ENCODE assay signal across 7 cellular contexts in genomic region chr22:29394931-29395581, GRCh38. TPM values are rescaled to one million over a fixed set of nuclear protein-coding genes. Genes with fewer than 3 reads are reported as not detected.
DNase-seq lines count a peak whose midpoint lies in the region; ATAC-seq and TF ChIP-seq lines count a peak whose summit lies in the region.

No MANE protein-coding gene starts in this region.

- TF ChIP-seq EP300 in upper lobe of left lung (IDR thresholded peaks at IDR 0.05): no peak

- H3K79me2 ChIP-seq in MM.1S (ENCODE audit: low read length) (no peaks in the 10 kb centered on the region), parathyroid adenoma (no peaks in the 10 kb centered on the region)

- H3K9me3 ChIP-seq in MM.1S (replicated peaks; ENCODE audit: insufficient read depth, low read length): no peaks in the 10 kb centered on the region
- H3K9me3 ChIP-seq in SJCRH30 (replicated peaks): no peaks in the 10 kb centered on the region
- no peaks in the 10 kb centered on the region for H3K9me3 ChIP-seq in parathyroid adenoma (ENCODE audit: control insufficient read depth, low read length)
- no peaks in the 10 kb centered on the region for H3K9me3 ChIP-seq in upper lobe of left lung

- 7 to 11% methylated on average over 10 of the region's 10 CpGs for WGBS in upper lobe of left lung, 2 donors

- H3K27me3 ChIP-seq in MM.1S (replicated peaks; ENCODE audit: insufficient read depth, low read length) (no peaks in the 10 kb centered on the region), SJCRH30 (no peaks in the 10 kb centered on the region), parathyroid adenoma (ENCODE audit: control insufficient read depth, insufficient read depth, low read length) (no peaks in the 10 kb centered on the region), upper lobe of left lung (no peaks in the 10 kb centered on the region)

- no peak for TF ChIP-seq POLR2A in upper lobe of left lung (IDR thresholded peaks at IDR 0.05)

- H3F3A ChIP-seq in MM.1S (ENCODE audit: insufficient read depth, low read length): no peaks in the 10 kb centered on the region

- H2AFZ ChIP-seq in MM.1S (ENCODE audit: low read length) (peak overlapping the region; percentile 47; the same call in 1 of the 2 replicates), parathyroid adenoma (no peak overlapping the region)

- DNase-seq in MM.1S (peak; percentile 71), SJCRH30 (peak; percentile 54 to 84), globus pallidus (ENCODE audit: low spot score) (peak; percentile 66), upper lobe of left lung (peak in 1 of 2 donors; percentile 66)
- peak in 3 of 4 experiments; percentile 21 to 49 (median 30) for DNase-seq in activated naive CD4-positive, alpha-beta T cell (lab: John Stamatoyannopoulos, UW)

- peak; percentile 84 to 93 for ATAC-seq in upper lobe of left lung (ENCODE audit: low FRiP score in 2 of 2)

- no peaks in the 10 kb centered on the region for H3K4me1 ChIP-seq in MM.1S (ENCODE audit: low read length)
- peaks cover 6% of the 10 kb centered on the region for H3K4me1 ChIP-seq in SJCRH30
- no peaks in the 10 kb centered on the region for H3K4me1 ChIP-seq in parathyroid adenoma
- peaks cover 0 to 5% (median 2%) of the 10 kb centered on the region in 4 donors for H3K4me1 ChIP-seq in upper lobe of left lung

- TF ChIP-seq CTCF in GM12875 (IDR thresholded peaks at IDR 0.05; ENCODE audit: borderline replicate concordance, insufficient read depth, low read depth, low read length): peak; percentile 71
- TF ChIP-seq CTCF in MM.1S (IDR thresholded peaks at IDR 0.05; ENCODE audit: low read length): peak; percentile 87
- peak; percentile 65 for TF ChIP-seq CTCF in parathyroid adenoma (IDR thresholded peaks at IDR 0.05)
- peak; percentile 53 to 78 (median 66) for TF ChIP-seq CTCF in upper lobe of left lung (IDR thresholded peaks at IDR 0.05)

- H3K9me2 ChIP-seq in MM.1S (replicated peaks; ENCODE audit: insufficient read depth, low read length): no peaks in the 10 kb centered on the region

- H3K9ac ChIP-seq in MM.1S (ENCODE audit: low read length) (no peak overlapping the region), parathyroid adenoma (no peak overlapping the region)

- H3K4me2 ChIP-seq in MM.1S (ENCODE audit: low read depth, low read length): no peak overlapping the region; the same call in 1 of the 2 replicates
- no peak overlapping the region for H3K4me2 ChIP-seq in parathyroid adenoma (ENCODE audit: low read length)

- H3K27ac ChIP-seq in MM.1S (ENCODE audit: low read length): no peak overlapping the region
- H3K27ac ChIP-seq in SJCRH30: no peak overlapping the region
- no peak overlapping the region for H3K27ac ChIP-seq in parathyroid adenoma
- H3K27ac ChIP-seq in upper lobe of left lung: no peak overlapping the region

- no peak overlapping the region for H3K4me3 ChIP-seq in GM12875 (ENCODE audit: low read depth, low read length)
- H3K4me3 ChIP-seq in MM.1S (ENCODE audit: low read length): no peak overlapping the region
- no peak overlapping the region for H3K4me3 ChIP-seq in SJCRH30
- H3K4me3 ChIP-seq in parathyroid adenoma (ENCODE audit: low read depth, low read length): no peak overlapping the region
- H3K4me3 ChIP-seq in upper lobe of left lung: no peak overlapping the region

- no peaks in the 10 kb centered on the region for H3K36me3 ChIP-seq in MM.1S (replicated peaks; ENCODE audit: insufficient read depth, low read length)
- no peaks in the 10 kb centered on the region for H3K36me3 ChIP-seq in SJCRH30
- no peaks in the 10 kb centered on the region for H3K36me3 ChIP-seq in parathyroid adenoma (ENCODE audit: control insufficient read depth, insufficient read depth, low read length)
- H3K36me3 ChIP-seq in upper lobe of left lung: no peaks in the 10 kb centered on the region

- H4K20me1 ChIP-seq in MM.1S (ENCODE audit: insufficient read depth, low read length): no peaks in the 10 kb centered on the region

RNA-seq across cellular contexts. Expression of gene AP1B1, which starts 6.7 kb away (rescaled TPM):
- total RNA-seq in SJCRH30 (2014; rRNA removed; shearing (Covaris generic)): 40.5 and 41.3 TPM in 2 replicates
- 100 to 1,000 TPM in 1 of 6 donors, 10 to 100 TPM in 5; 44.7 to 162 (median 80.7) TPM for total RNA-seq in upper lobe of left lung

RNA-seq across cellular contexts. Expression of gene RFPL1, which starts 43.3 kb away (rescaled TPM):
- not detected in 2 replicates for total RNA-seq in SJCRH30 (2014; rRNA removed; shearing (Covaris generic))
- not detected for total RNA-seq in upper lobe of left lung
